ENCODE assay signal across 13 cellular contexts in genomic region chr5:60487466-60487865, GRCh38.
DNase-seq lines count a peak whose midpoint lies in the region; ATAC-seq and TF ChIP-seq lines count a peak whose summit lies in the region.
"Had no signal": no experiment of that assay in that cellular context is flagged by ENCODE, and none has a peak within 500 bp of the region (broad histone marks: within the 10 kb centered on the region; RNA-seq: fewer than 3 reads in every experiment).

No MANE protein-coding gene starts in this region.

- H2AFZ ChIP-seq in osteoblast (ENCODE audit: low read length) = peak overlapping the region; percentile 66

- H3K9me3 ChIP-seq in osteoblast (ENCODE audit: low read depth, low read length) = no peaks in the 10 kb centered on the region

- H3K27me3 ChIP-seq in dorsolateral prefrontal cortex (no peaks in the 10 kb centered on the region), osteoblast (ENCODE audit: insufficient read depth, low read length) (no peaks in the 10 kb centered on the region)
- H3K27me3 ChIP-seq: spleen had no signal

- H3K4me3 Mint-ChIP-seq in immature natural killer cell = no peak overlapping the region
- H3K4me3 Mint-ChIP-seq: naive thymus-derived CD8-positive, alpha-beta T cell had no signal

- peak overlapping the region; percentile 40 for H3K4me2 ChIP-seq in osteoblast (ENCODE audit: insufficient read depth, low read length)

- no peaks in the 10 kb centered on the region for H3K36me3 ChIP-seq in osteoblast (ENCODE audit: insufficient read depth, low read length)
- H3K36me3 ChIP-seq: spleen had no signal

- H3K27ac Mint-ChIP-seq in immature natural killer cell = no peak overlapping the region
- H3K27ac Mint-ChIP-seq: naive thymus-derived CD8-positive, alpha-beta T cell had no signal

- H3K4me1 Mint-ChIP-seq in immature natural killer cell = no peaks in the 10 kb centered on the region
- H3K4me1 Mint-ChIP-seq: naive thymus-derived CD8-positive, alpha-beta T cell had no signal

- peaks cover 0 to 3% (median 0%) of the 10 kb centered on the region in 6 donors for H3K9me3 Mint-ChIP-seq in immature natural killer cell
- H3K9me3 Mint-ChIP-seq: naive thymus-derived CD8-positive, alpha-beta T cell had no signal

- no peak for ATAC-seq in left ventricle myocardium superior
- ATAC-seq: naive thymus-derived CD8-positive, alpha-beta T cell had no signal

- intact Hi-C loops in dorsolateral prefrontal cortex (cut with DNase I) = no loop called here
- intact Hi-C loops in left ventricle myocardium superior (cut with micrococcal nuclease) = no loop called here

- H3K4me3 ChIP-seq in dorsolateral prefrontal cortex (peak overlapping the region in 56 of 59 donors; percentile 11 to 66 (median 47)), osteoblast (ENCODE audit: insufficient read depth, low read length) (no peak overlapping the region)
- H3K4me3 ChIP-seq: spleen had no signal

- peaks cover 20% of the 10 kb centered on the region for H3K4me1 ChIP-seq in osteoblast (ENCODE audit: insufficient read depth, low read length)
- H3K4me1 ChIP-seq: spleen had no signal

- H3K79me2 ChIP-seq in osteoblast (ENCODE audit: insufficient read depth, low read length) = no peaks in the 10 kb centered on the region

- no peaks in the 10 kb centered on the region for H3K36me3 Mint-ChIP-seq in immature natural killer cell
- H3K36me3 Mint-ChIP-seq: naive thymus-derived CD8-positive, alpha-beta T cell had no signal

- H3K27ac ChIP-seq in C4-2B = peak overlapping the region; percentile 79; the same call in 1 of the 2 replicates
- peak overlapping the region in 56 of 59 donors; percentile 4 to 88 (median 75) for H3K27ac ChIP-seq in dorsolateral prefrontal cortex
- H3K27ac ChIP-seq in osteoblast (ENCODE audit: low read depth, low read length) = no peak overlapping the region
- H3K27ac ChIP-seq: spleen had no signal

- peak; percentile 56 for DNase-seq in NCI-H1105 treated with DMSO at 0.1 percent for 48 hours (lab: John Stamatoyannopoulos, UW)
- DNase-seq in dorsolateral prefrontal cortex = no peak
- DNase-seq in osteoblast (ENCODE audit: insufficient read length, low spot score, missing footprints) = peak; percentile 5
- no peak for DNase-seq in epidermal melanocyte (ENCODE audit: insufficient read length, low spot score)
- no peak for DNase-seq in left ventricle myocardium superior
- no peak for DNase-seq in immature natural killer cell
- DNase-seq in stimulated activated CD4-positive, alpha-beta T cell treated with anti-CD3 and anti-CD28 coated beads, Interleukin-4, amount 100 ng/mL, for 1 hour = no peak
- DNase-seq: central memory CD4-positive, alpha-beta T cell; GF-D8; naive thymus-derived CD8-positive, alpha-beta T cell; NCI-H1694 treated with DMSO at 0.1 percent for 48 hours; spleen had no signal

- peaks cover 0 to 2% (median 0%) of the 10 kb centered on the region in 3 donors for H3K27me3 Mint-ChIP-seq in immature natural killer cell (ENCODE audit: low read depth in 3 of 3)
- H3K27me3 Mint-ChIP-seq: naive thymus-derived CD8-positive, alpha-beta T cell had no signal

- no peaks in the 10 kb centered on the region for H4K20me1 ChIP-seq in osteoblast (ENCODE audit: insufficient read depth, low read length)

- TF ChIP-seq CTCF in C4-2B (conservative IDR thresholded peaks at IDR 0.05) = no peak
- no peak for TF ChIP-seq CTCF in dorsolateral prefrontal cortex (IDR thresholded peaks at IDR 0.05 in 54 of 56, conservative IDR thresholded peaks at IDR 0.05 in 2 of 56; ENCODE audit: low read depth in 1 of 56, partially characterized antibody in 56 of 56)
- no peak for TF ChIP-seq CTCF in osteoblast (IDR thresholded peaks at IDR 0.05; ENCODE audit: extremely low read depth, low read depth, low read length)

Comparison
In these comparisons a context has a peak if more than half of its experiments do, and no peak if none do; other contexts are left out.
1. DNase-seq: peak in NCI-H1105 treated with DMSO at 0.1 percent for 48 hours (single experiment) and osteoblast (single experiment); none in dorsolateral prefrontal cortex (0 of 10), epidermal melanocyte (single experiment), left ventricle myocardium superior (single experiment), immature natural killer cell (0 of 3) and stimulated activated CD4-positive, alpha-beta T cell treated with anti-CD3 and anti-CD28 coated beads, Interleukin-4, amount 100 ng/mL, for 1 hour (single experiment).